ENCODE assay signal across 8 cellular contexts in genomic region chr5:158979749-158980521, GRCh38.
DNase-seq lines count a peak whose midpoint lies in the region; ATAC-seq and TF ChIP-seq lines count a peak whose summit lies in the region.

No MANE protein-coding gene starts in this region.

- H3K36me3 ChIP-seq in aorta (ENCODE audit: control insufficient read depth in 1 of 2, insufficient read depth in 2 of 2, low read length in 1 of 2): no peaks in the 10 kb centered on the region

- peaks cover 8% of the 10 kb centered on the region for H3K27me3 Mint-ChIP-seq in mesothelial cell of epicardium (ENCODE audit: low read depth)

- no peaks in the 10 kb centered on the region for H3K9me3 Mint-ChIP-seq in mesothelial cell of epicardium

- TF ChIP-seq CTCF in choroid plexus epithelial cell (conservative IDR thresholded peaks at IDR 0.05; ENCODE audit: low read depth, low read length) (no peak), mesothelial cell of epicardium (IDR thresholded peaks at IDR 0.05; ENCODE audit: unreplicated experiment) (no peak)

- no peaks in the 10 kb centered on the region for H3K36me3 Mint-ChIP-seq in mesothelial cell of epicardium

- peaks cover 33% of the 10 kb centered on the region for H3K4me1 Mint-ChIP-seq in mesothelial cell of epicardium

- peak overlapping the region in 1 of 2 donors; percentile 86 for H3K27ac ChIP-seq in aorta (ENCODE audit: low read depth in 1 of 2, low read length in 2 of 2)

- peak overlapping the region; percentile 43 for H3K27ac Mint-ChIP-seq in mesothelial cell of epicardium

- no peaks in the 10 kb centered on the region for H3K9me3 ChIP-seq in aorta (ENCODE audit: control insufficient read depth, low read length)

- H3K4me3 ChIP-seq in choroid plexus epithelial cell (ENCODE audit: low read depth, low read length) (peak overlapping the region; percentile 20), aorta (ENCODE audit: low read length in 2 of 2) (peak overlapping the region in 1 of 2 donors; percentile 41)

- peak overlapping the region; percentile 49 for H3K4me3 Mint-ChIP-seq in mesothelial cell of epicardium

- peak; percentile 86 for ATAC-seq in Right ventricle myocardium inferior
- peak; percentile 78 for ATAC-seq in aorta (ENCODE audit: low FRiP score)
- ATAC-seq in GM19351 (IDR thresholded peaks at IDR 0.05; ENCODE audit: unreplicated experiment): no peak

- DNase-seq in Right ventricle myocardium inferior (ENCODE audit: missing footprints): peak; percentile 75
- no peak for DNase-seq in cardiac septum (ENCODE audit: low spot score)
- DNase-seq in choroid plexus epithelial cell (ENCODE audit: low read depth): peak; percentile 61
- DNase-seq in mesothelial cell of epicardium (ENCODE audit: low spot score in 2 of 2, unreplicated experiment in 2 of 2): no peak
- peak; percentile 81 to 85 for DNase-seq in aorta
- DNase-seq in HUDEP-2 (lab: John Stamatoyannopoulos, UW; ENCODE audit: unreplicated experiment in 76 of 76): no peak
- DNase-seq in RKO (ENCODE audit: low spot score): no peak

- H3K27me3 ChIP-seq in aorta (ENCODE audit: control insufficient read depth in 1 of 2, insufficient read depth in 2 of 2, low read length in 1 of 2): no peaks in the 10 kb centered on the region

- WGBS in aorta, 2 donors: 6% methylated on average over 14 of the region's 14 CpGs

- peaks cover 10 to 18% of the 10 kb centered on the region in 2 donors for H3K4me1 ChIP-seq in aorta (ENCODE audit: control insufficient read depth in 1 of 2, insufficient read depth in 2 of 2, low read length in 2 of 2)

- intact Hi-C loops in Right ventricle myocardium inferior (cut with DNase I) (loop anchor here (5.0 kb wide), 1 partner anchor 117 kb away; the partner anchor contains the start of gene EBF1), cardiac septum (cut with DNase I) (no loop called here), aorta (cut with DNase I) (loop anchor here (5.0 to 10.0 kb wide), 4 partner anchors 93 to 208 kb away; partner anchors contain the start of gene EBF1 (in 1 of the 2))

Comparison
In these comparisons a context has a peak if more than half of its experiments do, and no peak if none do; other contexts are left out.
1. DNase-seq: peak in Right ventricle myocardium inferior (single experiment), choroid plexus epithelial cell (single experiment) and aorta (2 of 2); none in cardiac septum (single experiment), mesothelial cell of epicardium (0 of 2), HUDEP-2 (0 of 76) and RKO (single experiment).